Comparison of ENCODE assay signal across 21 cellular contexts in the genomic region with DNA sequence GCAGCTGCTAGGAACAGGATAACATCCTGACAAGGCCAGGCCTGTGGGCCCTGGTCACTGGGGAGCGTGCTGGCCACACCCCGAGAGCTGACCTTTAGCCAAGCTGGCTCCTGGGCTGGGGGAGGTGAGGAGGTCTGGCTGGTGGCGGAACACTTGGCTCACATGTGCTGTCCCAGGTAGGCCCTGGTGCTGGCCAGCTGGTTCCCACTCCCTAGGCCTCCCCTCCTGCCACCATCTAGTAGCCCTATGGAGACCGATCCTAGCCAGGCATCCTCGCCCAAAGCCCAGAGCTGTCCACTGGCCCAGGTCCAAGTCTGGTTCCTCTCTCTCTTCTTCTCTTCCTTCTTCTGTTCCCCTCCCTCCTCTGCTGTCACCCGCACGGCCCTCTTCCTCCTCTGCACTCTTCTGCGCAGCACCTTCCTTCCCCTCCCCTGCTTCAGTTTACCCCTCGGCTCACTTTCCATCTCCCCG. TPM values are rescaled to one million over a fixed set of nuclear protein-coding genes. Genes with fewer than 3 reads are reported as not detected.
A peak's percentile ranks its signal among the peaks of the same experiment; 100 is the strongest.
DNase-seq lines count a peak whose midpoint lies in the region; ATAC-seq, FAIRE-seq and TF ChIP-seq lines count a peak whose summit lies in the region.
"Had no signal": no experiment of that assay in that cellular context is flagged by ENCODE, and none has a peak within 500 bp of the region (broad histone marks: within the 10 kb centered on the region; RNA-seq: fewer than 3 reads in every experiment).

No MANE protein-coding gene starts in this region.

- no peak overlapping the region for H3K9ac ChIP-seq in kidney (ENCODE audit: low read length in 2 of 2)

- intact Hi-C loops in kidney (cut with DNase I) (no loop called here), sciatic nerve (cut with DNase I) (no loop called here)

- no peak for TF ChIP-seq CTCF in kidney (IDR thresholded peaks at IDR 0.05; ENCODE audit: borderline replicate concordance, extremely low read depth, insufficient read depth)

- H3K36me3 ChIP-seq in kidney (ENCODE audit: control insufficient read depth in 1 of 2, insufficient read depth in 2 of 2, low read length in 2 of 2) = no peaks in the 10 kb centered on the region
- H3K36me3 ChIP-seq in urinary bladder (ENCODE audit: insufficient read depth) = no peaks in the 10 kb centered on the region

- 53% methylated on average over 10 of the region's 10 CpGs for WGBS in urinary bladder

- FAIRE-seq in kidney (lab: Jason Lieb, UNC) = no peak

- ATAC-seq in sciatic nerve = peak; percentile 8
- no peak for ATAC-seq in HG03432 (IDR thresholded peaks at IDR 0.05; ENCODE audit: unreplicated experiment)
- ATAC-seq: psoas muscle had no signal

- H3K4me1 ChIP-seq in kidney (ENCODE audit: control insufficient read depth in 1 of 2, insufficient read depth in 1 of 2, low read depth in 1 of 2, low read length in 2 of 2) = peaks cover 75 to 80% of the 10 kb centered on the region in 2 donors
- H3K4me1 ChIP-seq in urinary bladder (ENCODE audit: insufficient read depth) = peaks cover 3% of the 10 kb centered on the region

- H3K27ac ChIP-seq in kidney (ENCODE audit: low read depth in 2 of 2, low read length in 2 of 2) (peak overlapping the region; percentile 34 to 56), urinary bladder (ENCODE audit: low read depth) (peak overlapping the region; percentile 63)
- H3K27ac ChIP-seq: C4-2B had no signal

- no peak overlapping the region for H3K4me3 ChIP-seq in kidney (ENCODE audit: low read length in 2 of 2)
- H3K4me3 ChIP-seq in urinary bladder (ENCODE audit: low read depth, low read length) = no peak overlapping the region
- H3K4me3 ChIP-seq: psoas muscle had no signal

- H3K9me3 ChIP-seq in kidney (ENCODE audit: control insufficient read depth in 1 of 2, low read length in 2 of 2) = no peaks in the 10 kb centered on the region
- H3K9me3 ChIP-seq: psoas muscle had no signal

- DNase-seq in activated effector memory CD4-positive, alpha-beta T cell treated with anti-CD3 and anti-CD28 coated beads, Interleukin-2, amount 50 U/mL, for 16 hours = peak; percentile 37
- no peak for DNase-seq in activated effector memory CD4-positive, alpha-beta T cell treated with Interleukin-2 at 50 U/mL for 16 hours
- no peak for DNase-seq in kidney
- peak; percentile 75 for DNase-seq in sciatic nerve (ENCODE audit: low spot score)
- no peak for DNase-seq in HT-29 (ENCODE audit: low spot score)
- DNase-seq in ureter (ENCODE audit: low spot score) = no peak
- DNase-seq: activated CD4-positive, CD25-positive, alpha-beta regulatory T cell treated with anti-CD3 and anti-CD28 coated beads, Interleukin-2, amount 50 U/mL, for 72 hours; activated CD8-positive, alpha-beta memory T cell treated with anti-CD3 and anti-CD28 coated beads, Interleukin-2, amount 50 U/mL, for 4 hours; activated naive CD4-positive, alpha-beta T cell treated with anti-CD3 and anti-CD28 coated beads for 36 hours; dermis blood vessel endothelial cell; DMS79 treated with DMSO at 0.1 percent for 48 hours; erythroblast; NCI-H187 treated with DMSO at 0.1 percent for 48 hours; SHP77; substantia nigra; T-helper 2 cell had no signal

RNA-seq across cellular contexts. Expression of a gene that starts 52.4 kb away (rescaled TPM):
- total RNA-seq in kidney = 471 TPM
- 44.8 TPM for polyA plus RNA-seq in kidney (ENCODE audit: insufficient read depth, low read depth, low replicate concordance)
- total RNA-seq in sciatic nerve = 703 TPM
- total RNA-seq in urinary bladder = 191 TPM
- 576 TPM for polyA plus RNA-seq in urinary bladder
- 8.9 and 13.8 TPM in 2 replicates for total RNA-seq in HT-29 (2014; rRNA removed; shearing (Covaris generic))
- 581 TPM for total RNA-seq in ureter
- total RNA-seq: NCI-H460 had no signal

Comparison
In these comparisons a context has a peak if more than half of its experiments do, and no peak if none do; other contexts are left out.
1. DNase-seq: peak in activated effector memory CD4-positive, alpha-beta T cell treated with anti-CD3 and anti-CD28 coated beads, Interleukin-2, amount 50 U/mL, for 16 hours (single experiment) and sciatic nerve (single experiment); none in activated effector memory CD4-positive, alpha-beta T cell treated with Interleukin-2 at 50 U/mL for 16 hours (single experiment), kidney (single experiment), HT-29 (single experiment) and ureter (single experiment).
2. RNA of a gene that starts 52.4 kb away (total RNA-seq): 703 TPM in sciatic nerve (single experiment), 581 TPM in ureter (single experiment), 471 TPM in kidney (single experiment) and 191 TPM in urinary bladder (single experiment); 8.9 to 13.8 TPM in HT-29; every median in the first group is over 10 times any median in the second.